1 cellular context compared by ENCODE assay signal in genomic region chr16:4426021-4426684, GRCh38.
TF ChIP-seq lines count a peak whose summit lies in the region.

No MANE protein-coding gene starts in this region.

TF ChIP-seq in K562, 482 proteins besides CTCF, POLR2A, EP300 and RAD21 (continues in another document):
- TF ChIP-seq NKRF (IDR thresholded peaks at IDR 0.05; ENCODE audit: borderline replicate concordance): peak; percentile 85
- no peak for TF ChIP-seq LCOR (CRISPR knock-in tag; IDR thresholded peaks at IDR 0.05)
- no peak for TF ChIP-seq ZBTB9 (CRISPR knock-in tag; IDR thresholded peaks at IDR 0.05)
- no peak; the same call in 1 of the 2 replicates for TF ChIP-seq MTA3 (IDR thresholded peaks at IDR 0.05; ENCODE audit: borderline replicate concordance)
- TF ChIP-seq RBFOX2 (IDR thresholded peaks at IDR 0.05; ENCODE audit: low read depth, low read length): peak; percentile 78
- TF ChIP-seq NR2C2 (CRISPR knock-in tag; IDR thresholded peaks at IDR 0.05): no peak
- peak; percentile 85 for TF ChIP-seq NR2C2 (tag; IDR thresholded peaks at IDR 0.05)
- TF ChIP-seq HNRNPUL1 (IDR thresholded peaks at IDR 0.05; ENCODE audit: low read length): no peak
- peak; percentile 85 for TF ChIP-seq ZFX (CRISPR knock-in tag; IDR thresholded peaks at IDR 0.05)
- 0 out of 2 replicates have a peak, but pooled peaks have one; percentile 1 for TF ChIP-seq STAT6 (CRISPR knock-in tag; IDR thresholded peaks at IDR 0.05)
- no peak for TF ChIP-seq ATF2 (CRISPR knock-in tag; IDR thresholded peaks at IDR 0.05)
- TF ChIP-seq SMAD1 (IDR thresholded peaks at IDR 0.05; ENCODE audit: low read depth, low read length, partially characterized antibody): peak; percentile 5
- TF ChIP-seq NFIX (CRISPR knock-in tag; IDR thresholded peaks at IDR 0.05; ENCODE audit: low read depth): no peak
- TF ChIP-seq POLR2B (IDR thresholded peaks at IDR 0.05; ENCODE audit: low read depth, partially characterized antibody): no peak
- TF ChIP-seq MAZ (CRISPR knock-in tag; conservative IDR thresholded peaks at IDR 0.05 in 1 of 2, IDR thresholded peaks at IDR 0.05 in 1 of 2): no peak; a peak in 1 of 4 replicates
- 0 out of 2 replicates have a peak, but pooled peaks have one; percentile 12 for TF ChIP-seq MXI1 (IDR thresholded peaks at IDR 0.05; ENCODE audit: low read depth, low read length)
- TF ChIP-seq ZNF609 (CRISPR knock-in tag; IDR thresholded peaks at IDR 0.05; ENCODE audit: borderline replicate concordance): peak; percentile 1; the same call in 1 of the 2 replicates
- TF ChIP-seq PPARD (CRISPR knock-in tag; IDR thresholded peaks at IDR 0.05): no peak
- no peak for TF ChIP-seq ZNF146 (CRISPR knock-in tag; IDR thresholded peaks at IDR 0.05; ENCODE audit: unreplicated experiment)
- TF ChIP-seq CBFB (CRISPR knock-in tag; IDR thresholded peaks at IDR 0.05): no peak
- TF ChIP-seq MITF (IDR thresholded peaks at IDR 0.05): no peak
- no peak for TF ChIP-seq DNMT1 (IDR thresholded peaks at IDR 0.05)
- TF ChIP-seq CREB5 (CRISPR knock-in tag; IDR thresholded peaks at IDR 0.05): no peak
- TF ChIP-seq AFF1 (IDR thresholded peaks at IDR 0.05; ENCODE audit: low read depth in 1 of 2, partially characterized antibody in 2 of 2): no peak
- TF ChIP-seq TOE1 (IDR thresholded peaks at IDR 0.05; ENCODE audit: borderline replicate concordance): no peak
- TF ChIP-seq TOE1 (CRISPR knock-in tag; IDR thresholded peaks at IDR 0.05; ENCODE audit: borderline replicate concordance, low read depth): 0 out of 2 replicates have a peak, but pooled peaks have one; percentile 0
- no peak for TF ChIP-seq CREM (IDR thresholded peaks at IDR 0.05; ENCODE audit: low read depth)
- no peak for TF ChIP-seq SP2 (IDR thresholded peaks at IDR 0.05; ENCODE audit: extremely low read depth, low read depth, low read length, poor library complexity, severe bottlenecking)
- no peak for TF ChIP-seq CUX1 (CRISPR knock-in tag; IDR thresholded peaks at IDR 0.05)
